Comparison of ENCODE assay signal across 23 cellular contexts in the genomic region with DNA sequence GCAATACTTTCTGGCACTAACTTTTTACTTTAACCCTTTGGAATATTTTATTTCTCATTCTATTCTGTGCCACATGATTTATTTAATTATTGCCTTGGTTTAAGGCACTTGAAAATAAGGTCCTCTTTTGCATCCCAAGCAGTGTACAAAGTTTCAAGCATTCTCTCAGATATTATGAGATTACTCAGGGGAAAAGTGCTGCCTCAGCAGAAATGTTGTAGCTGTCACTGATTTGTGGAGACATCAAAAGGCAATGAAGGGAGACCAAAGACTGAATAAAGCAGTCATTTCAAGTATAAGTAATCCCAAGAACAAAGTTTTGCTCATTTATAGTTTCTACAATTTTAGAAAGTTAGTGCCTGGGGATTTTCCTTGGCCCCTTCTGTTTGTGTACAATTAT.
DNase-seq lines count a peak whose midpoint lies in the region; ATAC-seq, FAIRE-seq and TF ChIP-seq lines count a peak whose summit lies in the region.
"Had no signal": no experiment of that assay in that cellular context is flagged by ENCODE, and none has a peak within 500 bp of the region (broad histone marks: within the 10 kb centered on the region; RNA-seq: fewer than 3 reads in every experiment).

No MANE protein-coding gene starts in this region.

- H3K4me2 ChIP-seq in HepG2 (ENCODE audit: low read depth, low read length) (no peak overlapping the region), neural cell (ENCODE audit: low read length) (no peak overlapping the region)

- TF ChIP-seq RAD21 in HepG2 (CRISPR knock-in tag; IDR thresholded peaks at IDR 0.05) (no peak), neural cell (conservative IDR thresholded peaks at IDR 0.05) (no peak)

- no TSS peak for BruUV-seq in HepG2 (replicated peaks; lab: Mats Ljungman, UMichigan)

- CTCF ChIA-PET in HepG2 (lab: Yijun Ruan, JAX; ENCODE audit: low intra/inter-chr PET ratio, low total read pairs) = no interaction called here

- TF ChIP-seq POLR2A in HepG2 (IDR thresholded peaks at IDR 0.05; ENCODE audit: insufficient read depth in 1 of 2, low read depth in 2 of 2, low read length in 2 of 2) = no peak
- TF ChIP-seq POLR2A in right lobe of liver (IDR thresholded peaks at IDR 0.05) = no peak

- H3K27ac Mint-ChIP-seq in chondrocyte (ENCODE audit: unreplicated experiment) (peak overlapping the region; percentile 8), endothelial cell (ENCODE audit: unreplicated experiment) (no peak overlapping the region)
- H3K27ac Mint-ChIP-seq: CD4-positive, alpha-beta memory T cell; H9 had no signal

- ATAC-seq in HepG2 = no peak
- no peak for ATAC-seq in right lobe of liver
- ATAC-seq: GM12878, HCT116 had no signal

- H3K9me3 ChIP-seq in HepG2 (ENCODE audit: low read length) (no peaks in the 10 kb centered on the region), right lobe of liver (no peaks in the 10 kb centered on the region), SK-N-MC (ENCODE audit: low read depth, low read length) (no peaks in the 10 kb centered on the region), neural cell (ENCODE audit: low read length) (no peaks in the 10 kb centered on the region)
- H3K9me3 ChIP-seq: Caco-2 had no signal

- H3K4me3 ChIP-seq in HepG2 (replicated peaks in 1 of 3; ENCODE audit: insufficient read depth in 1 of 3, low read depth in 2 of 3, low read length in 3 of 3) = no peak overlapping the region
- H3K4me3 ChIP-seq in right lobe of liver = no peak overlapping the region
- H3K4me3 ChIP-seq in SK-N-MC = no peak overlapping the region
- no peak overlapping the region for H3K4me3 ChIP-seq in neural cell (ENCODE audit: low read length)
- H3K4me3 ChIP-seq: GM12878, GM23248 had no signal

- peaks cover 11% of the 10 kb centered on the region for H3K9me3 Mint-ChIP-seq in chondrocyte (ENCODE audit: low read depth)
- H3K9me3 Mint-ChIP-seq in endothelial cell (ENCODE audit: unreplicated experiment) = no peaks in the 10 kb centered on the region
- H3K9me3 Mint-ChIP-seq: H9 had no signal

- H3F3A ChIP-seq in neural cell (ENCODE audit: insufficient read depth, low read length, poor library complexity, severe bottlenecking) = no peaks in the 10 kb centered on the region

- no peaks in the 10 kb centered on the region for H3K4me1 ChIP-seq in HepG2 (ENCODE audit: insufficient read depth, low read length)
- no peaks in the 10 kb centered on the region for H3K4me1 ChIP-seq in right lobe of liver
- H3K4me1 ChIP-seq: Caco-2 had no signal

- intact Hi-C loops in HepG2 (cut with micrococcal nuclease; ENCODE audit: unreplicated experiment) (no loop called here), right lobe of liver (cut with DNase I) (no loop called here)

- no peak for TF ChIP-seq CTCF in HepG2 (CRISPR knock-in tag; IDR thresholded peaks at IDR 0.05)
- no peak for TF ChIP-seq CTCF in right lobe of liver (IDR thresholded peaks at IDR 0.05)
- no peak for TF ChIP-seq CTCF in chondrocyte (IDR thresholded peaks at IDR 0.05)
- no peak for TF ChIP-seq CTCF in neural cell (IDR thresholded peaks at IDR 0.05; ENCODE audit: poor library complexity, severe bottlenecking)
- no peak for TF ChIP-seq CTCF in endothelial cell (IDR thresholded peaks at IDR 0.05; ENCODE audit: unreplicated experiment)

- no peak overlapping the region for H3K4me3 Mint-ChIP-seq in chondrocyte (ENCODE audit: unreplicated experiment)
- no peak overlapping the region for H3K4me3 Mint-ChIP-seq in endothelial cell (ENCODE audit: unreplicated experiment)
- H3K4me3 Mint-ChIP-seq: CD4-positive, alpha-beta memory T cell; H9 had no signal

- H3K4me1 Mint-ChIP-seq in chondrocyte (ENCODE audit: low read depth) = peaks cover 13% of the 10 kb centered on the region
- no peaks in the 10 kb centered on the region for H3K4me1 Mint-ChIP-seq in endothelial cell (ENCODE audit: unreplicated experiment)
- H3K4me1 Mint-ChIP-seq: CD4-positive, alpha-beta memory T cell; H9 had no signal

- no peaks in the 10 kb centered on the region for H3K27me3 Mint-ChIP-seq in chondrocyte (ENCODE audit: low read depth)
- H3K27me3 Mint-ChIP-seq in endothelial cell (ENCODE audit: unreplicated experiment) = no peaks in the 10 kb centered on the region

- TF ChIP-seq EP300 in HepG2 (IDR thresholded peaks at IDR 0.05; ENCODE audit: low read depth in 2 of 2, low read length in 2 of 2) (no peak), HepG2 (CRISPR knock-in tag; IDR thresholded peaks at IDR 0.05; ENCODE audit: borderline replicate concordance) (no peak), neural cell (conservative IDR thresholded peaks at IDR 0.05; ENCODE audit: poor library complexity, severe bottlenecking) (peak; percentile 39)

- H2AFZ ChIP-seq in HepG2 (ENCODE audit: low read length) (no peak overlapping the region), neural cell (ENCODE audit: low read depth, low read length) (no peak overlapping the region)
- H2AFZ ChIP-seq: GM23248 had no signal

- no peaks in the 10 kb centered on the region for H3K79me2 ChIP-seq in HepG2 (ENCODE audit: insufficient read depth, low read length)
- H3K79me2 ChIP-seq in neural cell (replicated peaks; ENCODE audit: insufficient read depth, low read length) = no peaks in the 10 kb centered on the region

- H3K36me3 ChIP-seq in HepG2 (replicated peaks in 1 of 2; ENCODE audit: control insufficient read depth in 1 of 2, insufficient read depth in 2 of 2, low read length in 2 of 2) (no peaks in the 10 kb centered on the region), right lobe of liver (no peaks in the 10 kb centered on the region), SK-N-MC (ENCODE audit: insufficient read depth, low read length) (no peaks in the 10 kb centered on the region), neural cell (ENCODE audit: insufficient read depth, low read length) (no peaks in the 10 kb centered on the region)

- in situ Hi-C loops in HepG2 (cut with HindIII; ENCODE audit: extremely low pct_ligation_motif_present, low pct_unique_long_range_greater_than_20kb) = no loop called here

- no peak for DNase-seq in HepG2 (ENCODE audit: low spot score)
- no peak for DNase-seq in right lobe of liver
- DNase-seq in SK-N-MC (ENCODE audit: low read depth, low spot score) = peak; percentile 14
- no peak for DNase-seq in chondrocyte (ENCODE audit: low spot score)
- DNase-seq in endothelial cell (ENCODE audit: low spot score) = no peak
- DNase-seq in midbrain (lab: John Stamatoyannopoulos, UW) = no peak
- no peak for DNase-seq in globus pallidus (ENCODE audit: low spot score)
- DNase-seq: C1 segment of cervical spinal cord; Caco-2; CD4-positive, alpha-beta memory T cell; DMS 273 treated with DMSO at 0.1 percent for 48 hours; DMS79; EL; GDM1; GM23248; H9 had no signal

- FAIRE-seq in HepG2 (lab: Jason Lieb, UNC) = no peak
- FAIRE-seq: A204.1, D721Med, GM12878, GM19239 had no signal

- H3K27me3 ChIP-seq in HepG2 (ENCODE audit: control insufficient read depth in 1 of 2, insufficient read depth in 2 of 2, low read length in 2 of 2) (no peaks in the 10 kb centered on the region), right lobe of liver (no peaks in the 10 kb centered on the region), neural cell (ENCODE audit: insufficient read depth, low read depth, low read length) (no peaks in the 10 kb centered on the region)

- H3K9me2 ChIP-seq in neural cell (ENCODE audit: insufficient read depth, low read length) = no peaks in the 10 kb centered on the region

- POLR2A ChIA-PET in HepG2 (lab: Yijun Ruan, JAX) = no interaction called here

- H4K20me1 ChIP-seq in HepG2 (ENCODE audit: insufficient read depth, low read length) (no peaks in the 10 kb centered on the region), neural cell (ENCODE audit: insufficient read depth) (no peaks in the 10 kb centered on the region)

- no peak overlapping the region for H3K9ac ChIP-seq in HepG2 (ENCODE audit: insufficient read depth, low read depth, low read length)
- H3K9ac ChIP-seq in SK-N-MC (ENCODE audit: insufficient read length) = no peak overlapping the region
- H3K9ac ChIP-seq in neural cell (ENCODE audit: low read length) = no peak overlapping the region
- H3K9ac ChIP-seq: GM23248 had no signal

- H3K27ac ChIP-seq in HepG2 (ENCODE audit: extremely low read length, insufficient read depth, low read length) (no peak overlapping the region), right lobe of liver (no peak overlapping the region), SK-N-MC (no peak overlapping the region), neural cell (ENCODE audit: low read length) (no peak overlapping the region)
- H3K27ac ChIP-seq: 22Rv1, GM23248 had no signal

- H3K36me3 Mint-ChIP-seq in chondrocyte (ENCODE audit: low read depth) = peaks cover 3% of the 10 kb centered on the region
- H3K36me3 Mint-ChIP-seq in endothelial cell (ENCODE audit: low read depth, unreplicated experiment) = no peaks in the 10 kb centered on the region
- H3K36me3 Mint-ChIP-seq: CD4-positive, alpha-beta memory T cell had no signal

TF ChIP-seq in HepG2, 621 proteins besides CTCF, POLR2A, EP300 and RAD21 (continues in another document):
- TF ChIP-seq, protein P1, sequence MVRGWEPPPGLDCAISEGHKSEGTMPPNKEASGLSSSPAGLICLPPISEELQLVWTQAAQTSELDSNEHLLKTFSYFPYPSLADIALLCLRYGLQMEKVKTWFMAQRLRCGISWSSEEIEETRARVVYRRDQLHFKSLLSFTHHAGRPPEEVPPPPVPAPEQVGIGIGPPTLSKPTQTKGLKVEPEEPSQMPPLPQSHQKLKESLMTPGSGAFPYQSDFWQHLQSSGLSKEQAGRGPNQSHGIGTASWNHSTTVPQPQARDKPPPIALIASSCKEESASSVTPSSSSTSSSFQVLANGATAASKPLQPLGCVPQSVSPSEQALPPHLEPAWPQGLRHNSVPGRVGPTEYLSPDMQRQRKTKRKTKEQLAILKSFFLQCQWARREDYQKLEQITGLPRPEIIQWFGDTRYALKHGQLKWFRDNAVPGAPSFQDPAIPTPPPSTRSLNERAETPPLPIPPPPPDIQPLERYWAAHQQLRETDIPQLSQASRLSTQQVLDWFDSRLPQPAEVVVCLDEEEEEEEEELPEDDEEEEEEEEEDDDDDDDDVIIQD (CRISPR knock-in tag; IDR thresholded peaks at IDR 0.05; ENCODE audit: low read depth) = no peak
- peak; percentile 98 to 99 for TF ChIP-seq MAFK (conservative IDR thresholded peaks at IDR 0.05 in 1 of 2, IDR thresholded peaks at IDR 0.05 in 1 of 2; ENCODE audit: low read length in 2 of 2)

TF ChIP-seq in neural cell, 6 proteins besides CTCF, POLR2A, EP300 and RAD21 (continues in another document):
- TF ChIP-seq POLR2AphosphoS5 (IDR thresholded peaks at IDR 0.05) = peak; percentile 45
- no peak for TF ChIP-seq MXI1 (conservative IDR thresholded peaks at IDR 0.05; ENCODE audit: poor library complexity, severe bottlenecking)
- no peak for TF ChIP-seq TAF1 (IDR thresholded peaks at IDR 0.05; ENCODE audit: low read depth)
